ENCODE assay signal across 31 cellular contexts in the genomic region with DNA sequence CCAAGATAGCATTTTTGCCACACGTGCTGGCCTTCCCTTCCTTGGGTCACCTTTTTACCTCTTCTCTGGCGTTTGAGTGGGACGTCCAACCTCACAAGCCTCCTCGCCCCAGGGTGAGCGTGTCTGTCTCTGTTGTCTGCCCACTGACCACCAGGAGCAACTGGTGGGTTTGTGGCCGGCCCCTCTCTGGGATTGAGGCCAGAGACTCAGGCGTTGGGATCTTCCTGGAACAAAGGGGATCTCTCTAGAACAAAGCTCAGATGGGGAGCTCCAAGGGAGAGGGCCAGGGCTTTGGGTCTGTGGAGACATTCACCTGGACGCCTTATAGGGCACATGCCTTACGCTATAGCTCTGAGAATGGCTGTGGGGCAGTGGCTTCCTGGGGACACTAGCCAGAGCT. TPM values are rescaled to one million over a fixed set of nuclear protein-coding genes. Genes with fewer than 3 reads are reported as not detected.
"Had no signal": no experiment of that assay in that cellular context is flagged by ENCODE, and none has a peak within 500 bp of the region (broad histone marks: within the 10 kb centered on the region; RNA-seq: fewer than 3 reads in every experiment).

No MANE protein-coding gene starts in this region.

- H3K27ac Mint-ChIP-seq: activated CD4-positive, alpha-beta T cell treated with anti-CD3 and anti-CD28 coated beads, Interleukin-2, amount 10 ng/mL, durations not matched to agents 24 days and 14 days; activated CD8-positive, alpha-beta T cell treated with anti-CD3 and anti-CD28 coated beads for 36 hours; activated naive CD8-positive, alpha-beta T cell treated with anti-CD3 and anti-CD28 coated beads for 36 hours; activated T-cell treated with anti-CD3 and anti-CD28 coated beads, Interleukin-2, amount 50 U/mL, for 72 hours; activated T-helper 17 cell treated with anti-CD3 and anti-CD28 coated beads, Interleukin-2, amount 50 U/mL, for 72 hours had no signal

- DNase-seq: activated CD4-positive, alpha-beta T cell treated with anti-CD3 and anti-CD28 coated beads, Interleukin-2, amount 10 ng/mL, durations not matched to agents 24 days and 14 days; activated CD4-positive, alpha-beta T cell treated with anti-CD3 and anti-CD28 coated beads, Interleukin-2, amount 50 U/mL, for 4 hours; activated CD8-positive, alpha-beta T cell treated with anti-CD3 and anti-CD28 coated beads for 36 hours; activated effector memory CD4-positive, alpha-beta T cell treated with anti-CD3 and anti-CD28 coated beads, Interleukin-2, amount 50 U/mL, for 16 hours; activated naive CD4-positive, alpha-beta T cell; activated naive CD4-positive, alpha-beta T cell treated with anti-CD3 and anti-CD28 coated beads, Interleukin-2, amount 50 U/mL, for 16 hours; activated naive CD8-positive, alpha-beta T cell treated with anti-CD3 and anti-CD28 coated beads for 36 hours; activated T-cell treated with anti-CD3 and anti-CD28 coated beads, Interleukin-2, amount 50 U/mL, for 1 hour; activated T-cell treated with anti-CD3 and anti-CD28 coated beads, Interleukin-2, amount 50 U/mL, for 72 hours; amygdala; NCI-H1092 treated with DMSO at 0.1 percent for 48 hours; NCI-H1417; NCI-H146; NCI-H187 treated with DMSO at 0.1 percent for 48 hours; NCI-H2081; NCI-H345; NCI-H524 treated with DMSO at 0.1 percent for 48 hours; Right ventricle myocardium superior; RPMI8226; SW 1271; T-helper 1 cell; T-helper 2 cell; T-helper 9 cell had no signal

- H3K36me3 Mint-ChIP-seq: activated naive CD8-positive, alpha-beta T cell treated with anti-CD3 and anti-CD28 coated beads for 36 hours had no signal

- H3K9me3 Mint-ChIP-seq: activated CD4-positive, alpha-beta T cell treated with anti-CD3 and anti-CD28 coated beads, Interleukin-2, amount 10 ng/mL, durations not matched to agents 24 days and 14 days; activated CD8-positive, alpha-beta T cell treated with anti-CD3 and anti-CD28 coated beads for 36 hours; activated naive CD8-positive, alpha-beta T cell treated with anti-CD3 and anti-CD28 coated beads for 36 hours; activated T-cell treated with anti-CD3 and anti-CD28 coated beads, Interleukin-2, amount 50 U/mL, for 72 hours; activated T-helper 17 cell treated with anti-CD3 and anti-CD28 coated beads, Interleukin-2, amount 50 U/mL, for 72 hours; central memory CD8-positive, alpha-beta T cell had no signal

- H3K9me3 ChIP-seq: ascending aorta had no signal

- H3K4me1 ChIP-seq: ascending aorta had no signal

- H3K27ac ChIP-seq: ascending aorta, cardiac muscle cell had no signal

- H3K27me3 Mint-ChIP-seq: activated CD4-positive, alpha-beta T cell treated with anti-CD3 and anti-CD28 coated beads, Interleukin-2, amount 10 ng/mL, durations not matched to agents 24 days and 14 days; activated CD8-positive, alpha-beta T cell treated with anti-CD3 and anti-CD28 coated beads for 36 hours; activated naive CD8-positive, alpha-beta T cell treated with anti-CD3 and anti-CD28 coated beads for 36 hours; activated T-helper 17 cell treated with anti-CD3 and anti-CD28 coated beads, Interleukin-2, amount 50 U/mL, for 72 hours; central memory CD8-positive, alpha-beta T cell had no signal

- H3K4me1 Mint-ChIP-seq: activated CD4-positive, alpha-beta T cell treated with anti-CD3 and anti-CD28 coated beads, Interleukin-2, amount 10 ng/mL, durations not matched to agents 24 days and 14 days; activated T-helper 17 cell treated with anti-CD3 and anti-CD28 coated beads, Interleukin-2, amount 50 U/mL, for 72 hours; central memory CD8-positive, alpha-beta T cell had no signal

- H3K36me3 ChIP-seq: cardiac muscle cell had no signal

- ATAC-seq: activated CD8-positive, alpha-beta T cell treated with anti-CD3 and anti-CD28 coated beads for 36 hours; activated T-cell treated with anti-CD3 and anti-CD28 coated beads, Interleukin-2, amount 50 U/mL, for 72 hours; activated T-helper 17 cell treated with anti-CD3 and anti-CD28 coated beads, Interleukin-2, amount 50 U/mL, for 72 hours; K562 had no signal

- H3K4me3 ChIP-seq: ascending aorta, cardiac muscle cell, K562 had no signal

- H3K4me3 Mint-ChIP-seq: activated CD4-positive, alpha-beta T cell treated with anti-CD3 and anti-CD28 coated beads, Interleukin-2, amount 10 ng/mL, durations not matched to agents 24 days and 14 days; activated CD8-positive, alpha-beta T cell treated with anti-CD3 and anti-CD28 coated beads for 36 hours; activated naive CD8-positive, alpha-beta T cell treated with anti-CD3 and anti-CD28 coated beads for 36 hours; activated T-cell treated with anti-CD3 and anti-CD28 coated beads, Interleukin-2, amount 50 U/mL, for 72 hours; activated T-helper 17 cell treated with anti-CD3 and anti-CD28 coated beads, Interleukin-2, amount 50 U/mL, for 72 hours; central memory CD8-positive, alpha-beta T cell had no signal

- H3K27me3 ChIP-seq: ascending aorta had no signal

RNA-seq across cellular contexts. Expression of a gene that starts 17.4 kb away (rescaled TPM):
- total RNA-seq: activated CD4-positive, alpha-beta T cell treated with anti-CD3 and anti-CD28 coated beads, Interleukin-2, amount 10 ng/mL, durations not matched to agents 24 days and 14 days; activated CD8-positive, alpha-beta memory T cell treated with anti-CD3 and anti-CD28 coated beads for 36 hours; activated CD8-positive, alpha-beta T cell treated with anti-CD3 and anti-CD28 coated beads for 36 hours; activated naive CD8-positive, alpha-beta T cell treated with anti-CD3 and anti-CD28 coated beads for 36 hours; activated T-cell treated with anti-CD3 and anti-CD28 coated beads, Interleukin-2, amount 50 U/mL, for 72 hours; activated T-helper 17 cell treated with anti-CD3 and anti-CD28 coated beads, Interleukin-2, amount 50 U/mL, for 72 hours; M059J; NCI-H460; Right ventricle myocardium superior had no signal
- polyA plus RNA-seq: K562 had no signal
